ENCODE assay signal across 9 cellular contexts in the genomic region with DNA sequence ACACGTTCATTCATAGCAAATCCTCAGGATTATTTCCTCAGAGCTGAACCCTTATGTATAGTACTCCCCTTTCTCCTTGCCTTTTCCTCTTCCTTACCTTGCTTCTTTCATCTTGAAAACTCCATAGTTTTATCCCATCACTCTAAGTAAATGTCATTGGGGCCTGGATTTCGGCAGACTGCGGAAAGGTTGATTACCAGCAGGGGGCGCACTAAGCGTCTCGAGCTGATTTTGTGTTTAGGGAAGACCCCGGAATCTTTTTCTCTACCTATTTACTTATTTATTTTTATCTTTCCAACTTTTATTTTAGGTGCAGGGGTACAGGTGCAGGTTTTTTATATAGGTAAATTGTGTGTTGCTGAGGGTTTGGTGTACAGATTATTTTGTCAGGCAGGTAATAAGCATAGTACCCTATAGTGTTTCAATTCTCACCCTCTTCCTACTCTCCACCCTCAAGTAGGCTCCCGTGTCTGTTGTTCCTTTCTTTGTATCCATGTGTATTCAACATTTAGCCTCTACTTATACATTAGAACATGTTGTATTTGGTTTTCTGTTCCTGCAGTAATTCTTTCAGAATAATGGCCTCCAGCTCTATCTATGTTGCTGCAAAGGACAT. TPM values are rescaled to one million over a fixed set of nuclear protein-coding genes. Genes with fewer than 3 reads are reported as not detected.
DNase-seq lines count a peak whose midpoint lies in the region; ATAC-seq and TF ChIP-seq lines count a peak whose summit lies in the region.
"Had no signal": no experiment of that assay in that cellular context is flagged by ENCODE, and none has a peak within 500 bp of the region (broad histone marks: within the 10 kb centered on the region; RNA-seq: fewer than 3 reads in every experiment).

No MANE protein-coding gene starts in this region.

- peak; percentile 72 for TF ChIP-seq CTCF in NB4 (IDR thresholded peaks at IDR 0.05; ENCODE audit: low read depth, low read length)
- peak; percentile 69 to 87 (median 85) for TF ChIP-seq CTCF in heart right ventricle (IDR thresholded peaks at IDR 0.05)

- ATAC-seq in heart right ventricle (no peak), HG03159 (IDR thresholded peaks at IDR 0.05; ENCODE audit: unreplicated experiment) (no peak), GM18873 (IDR thresholded peaks at IDR 0.05; ENCODE audit: low FRiP score, unreplicated experiment) (no peak)

- peaks cover 0 to 81% (median 16%) of the 10 kb centered on the region in 9 donors for H3K36me3 ChIP-seq in heart right ventricle
- H3K36me3 ChIP-seq: BLaER1 treated with 17β-estradiol and CSF1 and Interleukin-3, amounts not matched to agents 10 nM and 100 nM had no signal

- no peak overlapping the region for H3K4me3 ChIP-seq in NB4 (ENCODE audit: low read depth, low read length)
- no peak overlapping the region for H3K4me3 ChIP-seq in heart right ventricle
- H3K4me3 ChIP-seq: BLaER1 treated with 17β-estradiol and CSF1 and Interleukin-3, amounts not matched to agents 10 nM and 100 nM had no signal

- 38 to 43% methylated on average over 8 of the region's 8 CpGs for WGBS in heart right ventricle, 2 donors

- H3K27me3 ChIP-seq in heart right ventricle = no peaks in the 10 kb centered on the region
- H3K27me3 ChIP-seq: BLaER1 treated with 17β-estradiol and CSF1 and Interleukin-3, amounts not matched to agents 10 nM and 100 nM had no signal

- H3K9me3 ChIP-seq in heart right ventricle = no peaks in the 10 kb centered on the region
- H3K9me3 ChIP-seq: BLaER1 treated with 17β-estradiol and CSF1 and Interleukin-3, amounts not matched to agents 10 nM and 100 nM had no signal

- H3K27ac ChIP-seq in heart right ventricle = no peak overlapping the region
- H3K27ac ChIP-seq: BLaER1 treated with 17β-estradiol and CSF1 and Interleukin-3, amounts not matched to agents 10 nM and 100 nM had no signal

- no peak for TF ChIP-seq POLR2A in NB4 (IDR thresholded peaks at IDR 0.05; ENCODE audit: extremely low read depth, insufficient read length)

- intact Hi-C loops in heart right ventricle (cut with DNase I) = loop anchor here in 9 of 10 donors (2.0 to 10.0 kb wide), 8 partner anchors 43 to 561 kb away; partner anchors contain the start of gene C1orf115 (in 1 of the 9)

- H3K4me1 ChIP-seq in heart right ventricle = peaks cover 0 to 18% (median 3%) of the 10 kb centered on the region in 9 donors

- DNase-seq in NCI-H1436 (lab: John Stamatoyannopoulos, UW) = peak; percentile 34
- no peak for DNase-seq in NCI-H1436 treated with DMSO at 0.1 percent for 48 hours (lab: John Stamatoyannopoulos, UW)
- DNase-seq in NB4 (ENCODE audit: low read depth) = peak; percentile 51
- peak; percentile 9 for DNase-seq in activated T-cell treated with anti-CD3 and anti-CD28 coated beads for 4 hours
- peak in 1 of 2 donors; percentile 51 for DNase-seq in heart right ventricle
- DNase-seq in stimulated activated CD4-positive, alpha-beta T cell treated with anti-CD3 and anti-CD28 coated beads, Interleukin-1b, Interleukin-23, amount 100 ng/mL, for 4 hours (ENCODE audit: low read depth in 2 of 2) = peak; percentile 19 to 23

RNA-seq across cellular contexts. Expression of gene MTARC1, which starts 11.4 kb away (rescaled TPM):
- total RNA-seq in heart right ventricle = 10 to 100 TPM in 4 of 10 donors, 1 to 10 TPM in 6; 4.4 to 24.4 (median 8.4) TPM
- polyA plus RNA-seq in heart right ventricle = 10 to 100 TPM in 1 of 2 donors, 1 to 10 TPM in 1; 4.7 to 11.7 TPM

RNA-seq across cellular contexts. Expression of gene MTARC2, which starts 27.2 kb away (rescaled TPM):
- total RNA-seq in heart right ventricle = 10 to 100 TPM; 16.2 to 32.3 (median 26.6) TPM
- polyA plus RNA-seq in heart right ventricle = 10 to 100 TPM; 13.0 to 30.4 TPM
